18 cellular contexts compared by ENCODE assay signal in genomic region chr1:225842074-225842473, GRCh38. TPM values are rescaled to one million over a fixed set of nuclear protein-coding genes. Genes with fewer than 3 reads are reported as not detected.
A peak's percentile ranks its signal among the peaks of the same experiment; 100 is the strongest.
DNase-seq lines count a peak whose midpoint lies in the region; TF ChIP-seq lines count a peak whose summit lies in the region.
"Had no signal": no experiment of that assay in that cellular context is flagged by ENCODE, and none has a peak within 500 bp of the region (broad histone marks: within the 10 kb centered on the region; RNA-seq: fewer than 3 reads in every experiment).

No MANE protein-coding gene starts in this region.

- H3F3A ChIP-seq in PC-9 (ENCODE audit: insufficient read depth, low read depth) = peaks cover 56% of the 10 kb centered on the region

- H3K9me3 ChIP-seq in Caco-2 = no peaks in the 10 kb centered on the region
- no peaks in the 10 kb centered on the region for H3K9me3 ChIP-seq in PC-9 (ENCODE audit: insufficient read depth, low read depth)
- H3K9me3 ChIP-seq: pancreas, thoracic aorta had no signal

- H3K27ac ChIP-seq in layer of hippocampus (ENCODE audit: low read depth, low read length) = peak overlapping the region; percentile 59
- H3K27ac ChIP-seq in PC-9 = no peak overlapping the region
- H3K27ac ChIP-seq: pancreas, thoracic aorta had no signal

- H3K36me3 ChIP-seq in Caco-2 (ENCODE audit: control insufficient read depth, insufficient read depth, low read length) (peaks cover 2% of the 10 kb centered on the region; the same call in 1 of the 2 replicates), PC-9 (ENCODE audit: low read depth) (peaks cover 22% of the 10 kb centered on the region)

- peak; percentile 25 for DNase-seq in stimulated activated CD4-positive, alpha-beta T cell treated with anti-CD3 and anti-CD28 coated beads, Interleukin-15, amount 100 ng/mL, for 24 hours
- DNase-seq in stimulated activated CD4-positive, alpha-beta T cell treated with anti-CD3 and anti-CD28 coated beads, Interleukin-1b, Interleukin-23, amount 100 ng/mL, for 48 hours = no peak
- peak; percentile 28 for DNase-seq in activated CD4-positive, alpha-beta memory T cell treated with anti-CD3 and anti-CD28 coated beads, Interleukin-2, amount 10 ng/mL, durations not matched to agents 7 days and 5 days
- DNase-seq in Caco-2 (no peak), NCI-H1436 treated with DMSO at 0.1 percent for 48 hours (lab: John Stamatoyannopoulos, UW) (no peak), PC-9 (no peak)
- DNase-seq: cerebellar nuclear complex; DMS153; foreskin melanocyte; Karpas-422; NCI-H1092 treated with DMSO at 0.1 percent for 48 hours; stimulated activated CD4-positive, alpha-beta T cell treated with anti-CD3 and anti-CD28 coated beads, Interleukin-4, amount 100 ng/mL, for 24 hours; T-helper 9 cell had no signal

- H3K79me2 ChIP-seq in PC-9 (ENCODE audit: low read depth) = no peaks in the 10 kb centered on the region

- H3K36me3 Mint-ChIP-seq in activated CD4-positive, alpha-beta memory T cell treated with anti-CD3 and anti-CD28 coated beads, Interleukin-2, amount 10 ng/mL, durations not matched to agents 7 days and 5 days (ENCODE audit: low read depth) = peaks cover 9% of the 10 kb centered on the region
- H3K36me3 Mint-ChIP-seq in Caco-2 (ENCODE audit: insufficient read depth, unreplicated experiment) = peaks cover 66% of the 10 kb centered on the region

- H3K27ac Mint-ChIP-seq in activated CD4-positive, alpha-beta memory T cell treated with anti-CD3 and anti-CD28 coated beads, Interleukin-2, amount 10 ng/mL, durations not matched to agents 7 days and 5 days = no peak overlapping the region
- H3K27ac Mint-ChIP-seq in Caco-2 (ENCODE audit: unreplicated experiment) = no peak overlapping the region

- H3K27me3 ChIP-seq in layer of hippocampus (ENCODE audit: control insufficient read depth, insufficient read depth, low read length) (no peaks in the 10 kb centered on the region), Caco-2 (replicated peaks; ENCODE audit: control insufficient read depth, insufficient read depth, low read length) (no peaks in the 10 kb centered on the region), PC-9 (ENCODE audit: insufficient read depth, low read depth) (no peaks in the 10 kb centered on the region)
- H3K27me3 ChIP-seq: pancreas had no signal

- H3K4me3 ChIP-seq in Caco-2 (ENCODE audit: low read depth, low read length) = no peak overlapping the region
- no peak overlapping the region for H3K4me3 ChIP-seq in PC-9
- H3K4me3 ChIP-seq: pancreas, thoracic aorta had no signal

- no peak overlapping the region for H3K4me2 ChIP-seq in PC-9

- no peaks in the 10 kb centered on the region for H3K27me3 Mint-ChIP-seq in activated CD4-positive, alpha-beta memory T cell treated with anti-CD3 and anti-CD28 coated beads, Interleukin-2, amount 10 ng/mL, durations not matched to agents 7 days and 5 days
- no peaks in the 10 kb centered on the region for H3K27me3 Mint-ChIP-seq in Caco-2 (ENCODE audit: insufficient read depth, unreplicated experiment)

- POLR2A ChIA-PET in activated CD4-positive, alpha-beta memory T cell treated with anti-CD3 and anti-CD28 coated beads, Interleukin-2, amount 10 ng/mL, durations not matched to agents 7 days and 5 days (lab: Charles Lee) = interaction anchor here (0.6 to 1.0 kb wide), 2 partner anchors 61 to 81 kb away, joined by 3 to 4 read pairs; no protein-coding TSS in a partner anchor
- POLR2A ChIA-PET in Caco-2 (lab: Charles Lee) (no interaction called here), PC-9 (lab: Charles Lee; ENCODE audit: unreplicated experiment) (interaction anchor here (0.7 kb wide), 1 partner anchor 111 kb away, joined by 5 read pairs; no protein-coding TSS in a partner anchor)

- TF ChIP-seq CTCF in Caco-2 (IDR thresholded peaks at IDR 0.05; ENCODE audit: insufficient read depth in 1 of 2, low read depth in 1 of 2, low read length in 1 of 2, severe bottlenecking in 1 of 2, unreplicated experiment in 1 of 2) (no peak), PC-9 (conservative IDR thresholded peaks at IDR 0.05) (no peak)

- H3K9me3 Mint-ChIP-seq in activated CD4-positive, alpha-beta memory T cell treated with anti-CD3 and anti-CD28 coated beads, Interleukin-2, amount 10 ng/mL, durations not matched to agents 7 days and 5 days = no peaks in the 10 kb centered on the region
- no peaks in the 10 kb centered on the region for H3K9me3 Mint-ChIP-seq in Caco-2 (ENCODE audit: unreplicated experiment)

- no peaks in the 10 kb centered on the region for H3K9me2 ChIP-seq in PC-9 (ENCODE audit: insufficient read depth)

- no TSS peak for BruUV-seq in Caco-2 (replicated peaks; lab: Mats Ljungman, UMichigan)
- BruUV-seq in PC-9 (replicated peaks; lab: Mats Ljungman, UMichigan) = no TSS peak

- H3K4me1 ChIP-seq in Caco-2 (no peaks in the 10 kb centered on the region), PC-9 (replicated peaks; ENCODE audit: insufficient read depth) (no peaks in the 10 kb centered on the region)

- intact Hi-C loops in Caco-2 (cut with micrococcal nuclease; ENCODE audit: unreplicated experiment) (loop anchor here (10.0 kb wide), 1 partner anchor 287 kb away; no protein-coding TSS in a partner anchor), PC-9 (cut with micrococcal nuclease; ENCODE audit: unreplicated experiment) (loop anchor here (10.0 kb wide), 1 partner anchor 133 kb away; no protein-coding TSS in a partner anchor)

- CTCF ChIA-PET in activated CD4-positive, alpha-beta memory T cell treated with anti-CD3 and anti-CD28 coated beads, Interleukin-2, amount 10 ng/mL, durations not matched to agents 7 days and 5 days (lab: Charles Lee) = interaction anchor here (0.9 kb wide), 1 partner anchor 69 kb away, joined by 3 read pairs; no protein-coding TSS in a partner anchor
- CTCF ChIA-PET in Caco-2 (lab: Charles Lee) = interaction anchor here (0.7 kb wide), 1 partner anchor 64 kb away, joined by 3 read pairs; the partner anchor contains the start of gene SRP9
- CTCF ChIA-PET in PC-9 (lab: Charles Lee) = no interaction called here

- peaks cover 9% of the 10 kb centered on the region for H3K4me1 Mint-ChIP-seq in activated CD4-positive, alpha-beta memory T cell treated with anti-CD3 and anti-CD28 coated beads, Interleukin-2, amount 10 ng/mL, durations not matched to agents 7 days and 5 days
- H3K4me1 Mint-ChIP-seq in Caco-2 (ENCODE audit: low read depth, unreplicated experiment) = no peaks in the 10 kb centered on the region

- H3K4me3 Mint-ChIP-seq in activated CD4-positive, alpha-beta memory T cell treated with anti-CD3 and anti-CD28 coated beads, Interleukin-2, amount 10 ng/mL, durations not matched to agents 7 days and 5 days = no peak overlapping the region
- H3K4me3 Mint-ChIP-seq in Caco-2 (ENCODE audit: unreplicated experiment) = no peak overlapping the region

- no peak overlapping the region for H2AFZ ChIP-seq in PC-9

- peaks cover 10% of the 10 kb centered on the region; the same call in 1 of the 2 replicates for H4K20me1 ChIP-seq in PC-9 (ENCODE audit: insufficient read depth)

RNA-seq across cellular contexts. Expression of gene EPHX1, which starts 32.1 kb away (rescaled TPM):
- 1 to 10 TPM in 1 of 2 experiments, under 1 TPM in 1; 0.93 to 1.0 TPM for total RNA-seq in activated CD4-positive, alpha-beta memory T cell treated with anti-CD3 and anti-CD28 coated beads, Interleukin-2, amount 10 ng/mL, durations not matched to agents 7 days and 5 days
- total RNA-seq in Caco-2 (2022) (73.7 and 88.5 TPM in 2 replicates), PC-9 (2021) (288 and 313 TPM in 2 replicates)

RNA-seq across cellular contexts. Expression of gene TMEM63A, which starts 40.1 kb away (rescaled TPM):
- 100 to 1,000 TPM; 126 to 127 TPM for total RNA-seq in activated CD4-positive, alpha-beta memory T cell treated with anti-CD3 and anti-CD28 coated beads, Interleukin-2, amount 10 ng/mL, durations not matched to agents 7 days and 5 days
- total RNA-seq in Caco-2 (2022) (93.9 and 116 TPM in 2 replicates), PC-9 (2021) (115 and 126 TPM in 2 replicates)

RNA-seq across cellular contexts. Expression of gene LEFTY1, which starts 46.9 kb away (rescaled TPM):
- not detected for total RNA-seq in activated CD4-positive, alpha-beta memory T cell treated with anti-CD3 and anti-CD28 coated beads, Interleukin-2, amount 10 ng/mL, durations not matched to agents 7 days and 5 days
- not detected in 2 replicates for total RNA-seq in Caco-2 (2022)
- not detected in 2 replicates for total RNA-seq in PC-9 (2021)
- total RNA-seq: endothelial cell of umbilical vein, SK-MEL-5, thoracic aorta had no signal

Comparison
In these comparisons a context has a peak if more than half of its experiments do, and no peak if none do; other contexts are left out.
1. DNase-seq: peak in stimulated activated CD4-positive, alpha-beta T cell treated with anti-CD3 and anti-CD28 coated beads, Interleukin-15, amount 100 ng/mL, for 24 hours (single experiment) and activated CD4-positive, alpha-beta memory T cell treated with anti-CD3 and anti-CD28 coated beads, Interleukin-2, amount 10 ng/mL, durations not matched to agents 7 days and 5 days (single experiment); none in stimulated activated CD4-positive, alpha-beta T cell treated with anti-CD3 and anti-CD28 coated beads, Interleukin-1b, Interleukin-23, amount 100 ng/mL, for 48 hours (single experiment), Caco-2 (0 of 2), NCI-H1436 treated with DMSO at 0.1 percent for 48 hours (single experiment) and PC-9 (0 of 2).
2. RNA of gene EPHX1, which starts 32.1 kb away (total RNA-seq): 288 to 313 TPM in PC-9 and 73.7 to 88.5 TPM in Caco-2; 0.93 to 1.0 TPM in activated CD4-positive, alpha-beta memory T cell treated with anti-CD3 and anti-CD28 coated beads, Interleukin-2, amount 10 ng/mL, durations not matched to agents 7 days and 5 days; every median in the first group is over 10 times any median in the second.